ENCODE assay signal across 12 cellular contexts in the genomic region with DNA sequence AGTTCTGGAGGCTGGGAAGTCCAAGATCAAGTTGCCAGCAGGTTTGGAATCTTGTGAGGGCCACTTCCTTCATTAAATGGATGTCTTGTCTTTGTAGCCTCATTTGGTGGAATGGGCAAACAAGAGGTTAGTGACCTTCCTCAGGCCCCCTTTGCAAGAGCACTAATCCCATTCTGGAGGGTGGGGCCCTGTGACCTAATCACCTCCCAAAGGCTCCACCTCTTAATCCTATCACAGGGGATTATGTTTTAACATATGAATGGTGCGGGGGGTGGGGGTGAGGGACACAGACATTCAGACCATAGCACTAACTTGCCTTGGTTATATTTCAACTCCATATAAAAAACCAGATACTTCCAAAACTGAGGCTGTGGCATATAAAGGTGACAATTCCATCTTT.
DNase-seq lines count a peak whose midpoint lies in the region; ATAC-seq and TF ChIP-seq lines count a peak whose summit lies in the region.
"Had no signal": no experiment of that assay in that cellular context is flagged by ENCODE, and none has a peak within 500 bp of the region (broad histone marks: within the 10 kb centered on the region; RNA-seq: fewer than 3 reads in every experiment).

No MANE protein-coding gene starts in this region.

- H3K27ac Mint-ChIP-seq in stimulated activated naive CD8-positive, alpha-beta T cell treated with anti-CD3 and anti-CD28 coated beads, Interleukin-15, amount 100 ng/mL, for 72 hours = no peak overlapping the region

- CTCF ChIA-PET in GM10248 (lab: Yijun Ruan, JAX) = no interaction called here

- peaks cover 27% of the 10 kb centered on the region for H3K27me3 Mint-ChIP-seq in stimulated activated naive CD8-positive, alpha-beta T cell treated with anti-CD3 and anti-CD28 coated beads, Interleukin-15, amount 100 ng/mL, for 72 hours

- DNase-seq in ELF-1 (ENCODE audit: low read depth, low spot score) = peak; percentile 27
- peak; percentile 91 for DNase-seq in NCI-H82 (lab: John Stamatoyannopoulos, UW)
- DNase-seq in ecto neural progenitor cell (ENCODE audit: low spot score) = peak; percentile 82
- peak; percentile 28 for DNase-seq in iPS-NIHi11 (ENCODE audit: low spot score)
- no peak for DNase-seq in T-helper 2 cell
- DNase-seq in stimulated activated naive CD8-positive, alpha-beta T cell treated with anti-CD3 and anti-CD28 coated beads, Interleukin-15, amount 100 ng/mL, for 72 hours = no peak
- DNase-seq in GM10248 (ENCODE audit: extremely low spot score) = no peak
- DNase-seq: Caco-2; CD8-positive, alpha-beta memory T cell; IMR-90 had no signal

- peaks cover 19% of the 10 kb centered on the region for H3K4me1 Mint-ChIP-seq in stimulated activated naive CD8-positive, alpha-beta T cell treated with anti-CD3 and anti-CD28 coated beads, Interleukin-15, amount 100 ng/mL, for 72 hours

- H3K4me3 Mint-ChIP-seq in stimulated activated naive CD8-positive, alpha-beta T cell treated with anti-CD3 and anti-CD28 coated beads, Interleukin-15, amount 100 ng/mL, for 72 hours = no peak overlapping the region
- H3K4me3 Mint-ChIP-seq: CD8-positive, alpha-beta memory T cell had no signal

- ATAC-seq in stimulated activated naive CD8-positive, alpha-beta T cell treated with anti-CD3 and anti-CD28 coated beads, Interleukin-15, amount 100 ng/mL, for 72 hours = no peak
- ATAC-seq in GM21825 (IDR thresholded peaks at IDR 0.05; ENCODE audit: unreplicated experiment) = no peak
- ATAC-seq: GM12878 had no signal

- POLR2A ChIA-PET in GM10248 (lab: Yijun Ruan, JAX) = no interaction called here

- no peaks in the 10 kb centered on the region for H3K9me3 Mint-ChIP-seq in stimulated activated naive CD8-positive, alpha-beta T cell treated with anti-CD3 and anti-CD28 coated beads, Interleukin-15, amount 100 ng/mL, for 72 hours

- no peak for TF ChIP-seq CTCF in GM10248 (IDR thresholded peaks at IDR 0.05; ENCODE audit: control extremely low read depth, extremely low read depth, low read depth, missing control alignments)

Comparison
In these comparisons a context has a peak if more than half of its experiments do, and no peak if none do; other contexts are left out.
1. DNase-seq: peak in ELF-1 (single experiment), NCI-H82 (single experiment), ecto neural progenitor cell (single experiment) and iPS-NIHi11 (single experiment); none in T-helper 2 cell (0 of 5), stimulated activated naive CD8-positive, alpha-beta T cell treated with anti-CD3 and anti-CD28 coated beads, Interleukin-15, amount 100 ng/mL, for 72 hours (0 of 2) and GM10248 (single experiment).